ENCODE assay signal across 8 cellular contexts in the genomic region with DNA sequence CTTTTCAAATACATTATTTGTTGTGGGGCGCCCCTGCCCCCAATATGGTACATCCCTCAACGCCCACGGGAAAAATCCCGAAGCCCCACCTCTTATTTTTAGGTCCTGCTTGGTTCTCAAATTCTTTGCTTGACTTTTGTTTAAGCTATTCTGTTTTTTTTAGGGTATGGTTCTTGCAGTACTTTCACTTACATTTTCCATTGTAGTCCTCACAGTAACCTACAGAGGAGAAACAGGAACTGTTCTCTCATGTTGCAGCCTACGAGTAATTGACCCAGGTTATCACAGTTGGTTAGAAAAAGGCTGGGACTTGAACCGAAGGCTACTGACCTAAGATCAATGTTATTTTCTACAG. TPM values are rescaled to one million over a fixed set of nuclear protein-coding genes. Genes with fewer than 3 reads are reported as not detected.
DNase-seq lines count a peak whose midpoint lies in the region; ATAC-seq and TF ChIP-seq lines count a peak whose summit lies in the region.

No MANE protein-coding gene starts in this region.

- POLR2A ChIA-PET in activated CD4-positive, alpha-beta memory T cell treated with anti-CD3 and anti-CD28 coated beads, Interleukin-2, amount 10 ng/mL, durations not matched to agents 7 days and 5 days (lab: Charles Lee): interaction anchor here (0.6 to 4.8 kb wide), 11 partner anchors 8 to 209 kb away, joined by 3 to 96 read pairs (median 12); no protein-coding TSS in a partner anchor

- H3K4me2 ChIP-seq in GM23248 (ENCODE audit: unreplicated experiment): peak overlapping the region; percentile 84
- peak overlapping the region; percentile 59 for H3K4me2 ChIP-seq in KMS-11

- peak overlapping the region; percentile 88 for H3K4me3 Mint-ChIP-seq in activated CD4-positive, alpha-beta memory T cell treated with anti-CD3 and anti-CD28 coated beads, Interleukin-2, amount 10 ng/mL, durations not matched to agents 7 days and 5 days

- intact Hi-C loops in heart right ventricle (cut with DNase I): loop anchor here in 4 of 10 donors (1.0 to 10.0 kb wide), 8 partner anchors 78 to 205 kb away; partner anchors contain the start of gene BTG3 (in 2 of the 4)

- H4K20me1 ChIP-seq in GM23248 (ENCODE audit: insufficient read depth) (no peaks in the 10 kb centered on the region), KMS-11 (ENCODE audit: insufficient read depth) (no peaks in the 10 kb centered on the region)

- H3K4me1 ChIP-seq in GM23248 (ENCODE audit: insufficient read depth) (no peaks in the 10 kb centered on the region), KMS-11 (ENCODE audit: low read depth, poor library complexity, severe bottlenecking) (peaks cover 34% of the 10 kb centered on the region), heart right ventricle (peaks cover 0 to 34% (median 30%) of the 10 kb centered on the region in 9 donors)

- 2 to 3% methylated on average over 6 of the region's 6 CpGs for WGBS in GM23248 (ENCODE audit: low coverage in 1 of 2, low lambda C conversion rate in 2 of 2, missing lambda C conversion rate in 2 of 2), 2 experiments
- 1 to 2% methylated on average over 6 of the region's 6 CpGs for WGBS in heart right ventricle, 2 donors

- H3K27ac ChIP-seq in GM23248: no peak overlapping the region
- H3K27ac ChIP-seq in KMS-11: peak overlapping the region; percentile 89
- peak overlapping the region; percentile 86 to 97 (median 92) for H3K27ac ChIP-seq in heart right ventricle

- H3K9me3 Mint-ChIP-seq in activated CD4-positive, alpha-beta memory T cell treated with anti-CD3 and anti-CD28 coated beads, Interleukin-2, amount 10 ng/mL, durations not matched to agents 7 days and 5 days: peaks cover 8% of the 10 kb centered on the region

- in situ Hi-C loops in GM23248 (cut with MboI): no loop called here

- peak; percentile 27 to 70 (median 54) for ATAC-seq in heart right ventricle

- no peaks in the 10 kb centered on the region for H3K9me2 ChIP-seq in GM23248 (ENCODE audit: insufficient read depth)

- H3F3A ChIP-seq in GM23248 (ENCODE audit: insufficient read depth): no peaks in the 10 kb centered on the region

- no peaks in the 10 kb centered on the region for H3K79me2 ChIP-seq in GM23248 (ENCODE audit: insufficient read depth)
- peaks cover 24% of the 10 kb centered on the region; the same call in 1 of the 2 replicates for H3K79me2 ChIP-seq in KMS-11 (ENCODE audit: insufficient read depth, low read depth)

- H3K36me3 ChIP-seq in GM23248 (ENCODE audit: low read depth): no peaks in the 10 kb centered on the region
- H3K36me3 ChIP-seq in KMS-11 (ENCODE audit: insufficient read depth): 0 out of 2 replicates have a peak, but pooled peaks cover 4% of the 10 kb centered on the region
- H3K36me3 ChIP-seq in heart right ventricle: peaks cover 0 to 19% (median 0%) of the 10 kb centered on the region in 9 donors

- no peaks in the 10 kb centered on the region for H3K27me3 Mint-ChIP-seq in activated CD4-positive, alpha-beta memory T cell treated with anti-CD3 and anti-CD28 coated beads, Interleukin-2, amount 10 ng/mL, durations not matched to agents 7 days and 5 days

- H3K9me3 ChIP-seq in GM23248 (ENCODE audit: low read depth) (no peaks in the 10 kb centered on the region), heart right ventricle (no peaks in the 10 kb centered on the region)

- H3K9ac ChIP-seq in GM23248 (peak overlapping the region; percentile 84), KMS-11 (peak overlapping the region; percentile 96)

- TF ChIP-seq CTCF in KMS-11 (conservative IDR thresholded peaks at IDR 0.05; ENCODE audit: low read depth, low read length) (no peak), heart right ventricle (IDR thresholded peaks at IDR 0.05) (no peak)

- H3K4me1 Mint-ChIP-seq in activated CD4-positive, alpha-beta memory T cell treated with anti-CD3 and anti-CD28 coated beads, Interleukin-2, amount 10 ng/mL, durations not matched to agents 7 days and 5 days: peaks cover 38% of the 10 kb centered on the region

- peak overlapping the region; percentile 82 for H3K4me3 ChIP-seq in GM23248
- H3K4me3 ChIP-seq in KMS-11 (IDR thresholded peaks at IDR 0.05; ENCODE audit: insufficient read depth, low read depth, low read length): no peak overlapping the region
- peak overlapping the region; percentile 81 to 98 (median 90) for H3K4me3 ChIP-seq in heart right ventricle
- H3K4me3 ChIP-seq in skeletal muscle cell (ENCODE audit: low read depth, low read length): peak overlapping the region; percentile 82

- H2AFZ ChIP-seq in GM23248: peak overlapping the region; percentile 85
- peak overlapping the region; percentile 63 for H2AFZ ChIP-seq in KMS-11 (ENCODE audit: low read depth)

- peaks cover 33% of the 10 kb centered on the region for H3K36me3 Mint-ChIP-seq in activated CD4-positive, alpha-beta memory T cell treated with anti-CD3 and anti-CD28 coated beads, Interleukin-2, amount 10 ng/mL, durations not matched to agents 7 days and 5 days (ENCODE audit: low read depth)

- DNase-seq in NCI-H345 (lab: John Stamatoyannopoulos, UW) (peak; percentile 85), NCI-H345 treated with DMSO at 0.1 percent for 48 hours (lab: John Stamatoyannopoulos, UW; ENCODE audit: unreplicated experiment) (no peak), GM23248 (no peak), heart right ventricle (no peak), skeletal muscle cell (ENCODE audit: low read depth) (no peak), dedifferentiated amniotic fluid mesenchymal stem cell (ENCODE audit: extremely low spot score) (no peak)
- no peak for DNase-seq in activated CD4-positive, alpha-beta memory T cell treated with anti-CD3 and anti-CD28 coated beads, Interleukin-2, amount 10 ng/mL, durations not matched to agents 7 days and 5 days

- H3K27ac Mint-ChIP-seq in activated CD4-positive, alpha-beta memory T cell treated with anti-CD3 and anti-CD28 coated beads, Interleukin-2, amount 10 ng/mL, durations not matched to agents 7 days and 5 days: peak overlapping the region; percentile 99

- CTCF ChIA-PET in activated CD4-positive, alpha-beta memory T cell treated with anti-CD3 and anti-CD28 coated beads, Interleukin-2, amount 10 ng/mL, durations not matched to agents 7 days and 5 days (lab: Charles Lee): interaction anchor here (1.0 to 2.8 kb wide), 3 partner anchors 36 to 131 kb away, joined by 3 to 16 read pairs (median 5); no protein-coding TSS in a partner anchor

- H3K27me3 ChIP-seq in GM23248 (replicated peaks; ENCODE audit: insufficient read depth) (no peaks in the 10 kb centered on the region), KMS-11 (ENCODE audit: insufficient read depth, low read depth) (no peaks in the 10 kb centered on the region), heart right ventricle (no peaks in the 10 kb centered on the region)

RNA-seq across cellular contexts. Expression of gene C21orf91, which starts 0.7 kb away (rescaled TPM):
- total RNA-seq in GM23248 (2014; rRNA removed; shearing (Covaris generic)): 2.5 and 3.7 TPM in 2 replicates
- polyA plus RNA-seq in GM23248 (2016; fragmentation: Nextera tagmentation; extraction: Ambion mirVana) (4.4 and 4.9 TPM in 2 replicates), heart right ventricle (1 to 10 TPM; 2.3 to 2.6 TPM)
- 10 to 100 TPM; 55.9 to 57.1 TPM for total RNA-seq in activated CD4-positive, alpha-beta memory T cell treated with anti-CD3 and anti-CD28 coated beads, Interleukin-2, amount 10 ng/mL, durations not matched to agents 7 days and 5 days
- 10 to 100 TPM in 6 of 10 donors, 1 to 10 TPM in 4; 6.2 to 18.9 (median 11.6) TPM for total RNA-seq in heart right ventricle
